8 cellular contexts compared by ENCODE assay signal in the genomic region with DNA sequence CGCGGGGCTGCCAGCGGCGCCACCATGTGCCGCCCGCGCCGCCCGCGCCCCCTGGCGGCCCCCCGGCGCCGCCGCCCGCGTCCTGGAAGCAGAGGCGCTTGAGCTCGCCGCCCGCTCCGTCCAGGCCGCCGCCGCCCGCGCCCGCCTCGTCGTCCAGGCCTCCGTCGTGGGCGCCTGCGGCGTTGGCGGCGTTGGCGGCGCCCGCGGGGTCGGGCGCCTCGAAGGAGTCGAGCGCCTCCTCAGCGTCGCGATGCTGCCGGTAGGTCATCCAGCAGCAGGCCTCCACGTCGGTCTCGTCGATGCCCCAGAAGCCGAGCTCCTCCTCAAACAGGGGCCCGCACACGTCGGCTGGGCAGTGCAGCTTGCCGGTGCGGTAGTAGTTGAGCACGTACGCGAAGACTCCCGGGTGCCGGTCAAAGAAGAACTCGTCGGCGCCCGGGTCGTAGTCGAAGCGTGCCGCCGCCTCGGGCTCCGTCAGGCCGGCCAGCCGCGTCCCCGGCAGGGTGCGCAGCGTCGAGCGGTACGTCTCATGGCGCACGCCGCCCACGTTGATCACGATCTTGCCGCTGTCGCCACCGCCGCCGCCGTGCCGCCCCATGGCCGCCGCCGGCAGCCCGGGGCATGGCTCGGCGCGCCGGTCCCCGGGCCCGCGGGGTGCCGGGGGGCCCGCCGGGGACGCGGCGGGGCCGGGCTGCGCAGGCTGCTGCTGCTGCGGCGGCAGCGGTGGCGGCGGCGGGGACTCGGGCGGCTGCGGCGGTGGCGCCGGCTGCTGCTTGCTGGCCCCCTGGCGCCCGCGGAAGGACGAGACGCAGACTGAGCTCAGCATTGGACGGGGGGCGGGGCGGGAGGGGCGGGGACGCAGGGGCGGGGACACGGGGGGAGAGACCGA. TPM values are rescaled to one million over a fixed set of nuclear protein-coding genes. Genes with fewer than 3 reads are reported as not detected.
DNase-seq lines count a peak whose midpoint lies in the region; ATAC-seq and TF ChIP-seq lines count a peak whose summit lies in the region.

No MANE protein-coding gene starts in this region.

- H3K4me3 ChIP-seq in H7 (ENCODE audit: insufficient read depth, low read depth, low read length) (peak overlapping the region; percentile 51), PC-3 (ENCODE audit: low read length) (peak overlapping the region; percentile 64), epithelial cell of proximal tubule (ENCODE audit: low read depth, low read length) (peak overlapping the region; percentile 51), skeletal muscle tissue (ENCODE audit: low read length in 3 of 3) (peak overlapping the region in 2 of 3 donors; percentile 49 to 62)

- H3K9me2 ChIP-seq in PC-3 (replicated peaks; ENCODE audit: low read length) = no peaks in the 10 kb centered on the region

- no peaks in the 10 kb centered on the region for H3K79me2 ChIP-seq in PC-3 (ENCODE audit: low read length)

- H3K27ac ChIP-seq in PC-3 (ENCODE audit: low read length) (no peak overlapping the region), skeletal muscle tissue (ENCODE audit: low read depth, low read length) (no peak overlapping the region)

- peaks cover 65% of the 10 kb centered on the region for H3K4me1 Mint-ChIP-seq in activated CD4-positive, alpha-beta T cell treated with anti-CD3 and anti-CD28 coated beads, Interleukin-2, amount 10 ng/mL, durations not matched to agents 24 days and 14 days

- H2AFZ ChIP-seq in PC-3 (ENCODE audit: low read length) = no peak overlapping the region

- peaks cover 23% of the 10 kb centered on the region for H3K27me3 ChIP-seq in H7 (ENCODE audit: control insufficient read depth, insufficient read depth, low read length)
- H3K27me3 ChIP-seq in PC-3 (ENCODE audit: low read length) = no peaks in the 10 kb centered on the region
- peaks cover 14 to 32% (median 31%) of the 10 kb centered on the region in 3 donors for H3K27me3 ChIP-seq in skeletal muscle tissue (ENCODE audit: control insufficient read depth in 3 of 3, insufficient read depth in 3 of 3, low read length in 3 of 3)

- BruUV-seq in PC-3 (replicated peaks; lab: Mats Ljungman, UMichigan) = no TSS peak

- peak overlapping the region; percentile 86 for H3K4me2 ChIP-seq in PC-3 (ENCODE audit: low read length)

- no peaks in the 10 kb centered on the region for H3K9me3 Mint-ChIP-seq in activated CD4-positive, alpha-beta T cell treated with anti-CD3 and anti-CD28 coated beads, Interleukin-2, amount 10 ng/mL, durations not matched to agents 24 days and 14 days

- intact Hi-C loops in activated CD4-positive, alpha-beta T cell treated with anti-CD3 and anti-CD28 coated beads, Interleukin-2, amount 10 ng/mL, durations not matched to agents 24 days and 14 days (cut with micrococcal nuclease) = loop anchor here (1.0 to 5.0 kb wide), 2 partner anchors 56 to 76 kb away; partner anchors contain the start of gene POLD1
- intact Hi-C loops in PC-3 (cut with micrococcal nuclease) = loop anchor here (1.0 to 2.0 kb wide), 4 partner anchors 28 to 460 kb away; partner anchors contain the start of gene JOSD2

- peaks cover 20% of the 10 kb centered on the region for H3K27me3 Mint-ChIP-seq in activated CD4-positive, alpha-beta T cell treated with anti-CD3 and anti-CD28 coated beads, Interleukin-2, amount 10 ng/mL, durations not matched to agents 24 days and 14 days

- H3K9me3 ChIP-seq in PC-3 (ENCODE audit: low read length) (no peaks in the 10 kb centered on the region), skeletal muscle tissue (ENCODE audit: control insufficient read depth in 3 of 3, low read length in 3 of 3) (no peaks in the 10 kb centered on the region)

- no peaks in the 10 kb centered on the region for H3F3A ChIP-seq in PC-3 (ENCODE audit: low read length, unreplicated experiment)

- CTCF ChIA-PET in PC-3 (lab: Charles Lee) = interaction anchor here (0.6 to 1.9 kb wide), 18 partner anchors 13 to 1374 kb away, joined by 3 to 35 read pairs (median 8); partner anchors contain the start of gene ZNF473

- TF ChIP-seq CTCF in PC-3 (conservative IDR thresholded peaks at IDR 0.05; ENCODE audit: low read depth, low read length) (no peak), epithelial cell of proximal tubule (conservative IDR thresholded peaks at IDR 0.05; ENCODE audit: low read depth, low read length) (peak; percentile 7)

- DNase-seq in activated CD4-positive, alpha-beta T cell treated with anti-CD3 and anti-CD28 coated beads, Interleukin-2, amount 10 ng/mL, durations not matched to agents 24 days and 14 days = peak; percentile 78
- DNase-seq in activated CD4-positive, alpha-beta T cell treated with anti-CD3 and anti-CD28 coated beads, Interleukin-2, amount 50 U/mL, for 4 hours = no peak
- DNase-seq in H7 (peak; percentile 81), PC-3 (peak; percentile 39), epithelial cell of proximal tubule (ENCODE audit: low read depth) (no peak)
- no peak for DNase-seq in NK-92 treated with Interleukin-12 subunit alpha and Interleukin-12 subunit beta, amount 100 ng/mL, for 24 hours (lab: John Stamatoyannopoulos, UW)

- no peak overlapping the region for H3K27ac Mint-ChIP-seq in activated CD4-positive, alpha-beta T cell treated with anti-CD3 and anti-CD28 coated beads, Interleukin-2, amount 10 ng/mL, durations not matched to agents 24 days and 14 days

- POLR2A ChIA-PET in PC-3 (lab: Charles Lee; ENCODE audit: unreplicated experiment) = interaction anchor here (0.5 to 1.0 kb wide), 7 partner anchors 14 to 639 kb away, joined by 3 to 7 read pairs (median 5); partner anchors contain the start of genes ADM5 and NR1H2

- peaks cover 18% of the 10 kb centered on the region for H3K36me3 Mint-ChIP-seq in activated CD4-positive, alpha-beta T cell treated with anti-CD3 and anti-CD28 coated beads, Interleukin-2, amount 10 ng/mL, durations not matched to agents 24 days and 14 days (ENCODE audit: low read depth)

- H3K36me3 ChIP-seq in H7 (replicated peaks; ENCODE audit: control insufficient read depth, insufficient read depth, low read length) (no peaks in the 10 kb centered on the region; the same call in 1 of the 2 replicates), PC-3 (ENCODE audit: low read depth, low read length) (no peaks in the 10 kb centered on the region), skeletal muscle tissue (ENCODE audit: control insufficient read depth in 3 of 3, insufficient read depth in 3 of 3, low read length in 3 of 3) (no peaks in the 10 kb centered on the region)

- no peak overlapping the region for H3K9ac ChIP-seq in PC-3 (ENCODE audit: low read length)
- H3K9ac ChIP-seq in skeletal muscle tissue (ENCODE audit: low read depth in 1 of 3, low read length in 3 of 3) = no peak overlapping the region

- H3K4me3 Mint-ChIP-seq in activated CD4-positive, alpha-beta T cell treated with anti-CD3 and anti-CD28 coated beads, Interleukin-2, amount 10 ng/mL, durations not matched to agents 24 days and 14 days = peak overlapping the region; percentile 89

- H4K20me1 ChIP-seq in PC-3 (ENCODE audit: low read length) = peaks cover 13% of the 10 kb centered on the region; the same call in 1 of the 2 replicates

- H3K4me1 ChIP-seq in PC-3 (ENCODE audit: insufficient read depth, low read length) (peaks cover 12% of the 10 kb centered on the region; the same call in 1 of the 2 replicates), skeletal muscle tissue (ENCODE audit: control insufficient read depth in 3 of 3, insufficient read depth in 3 of 3, low read length in 3 of 3) (peaks cover 34 to 54% (median 45%) of the 10 kb centered on the region in 3 donors)

- peak; percentile 21 for ATAC-seq in PC-3
- no peak for ATAC-seq in HG02870 (IDR thresholded peaks at IDR 0.05; ENCODE audit: unreplicated experiment)

RNA-seq across cellular contexts. Expression of gene KCNC3, which starts 0.7 kb away (rescaled TPM):
- 20.3 TPM in 2 replicates for total RNA-seq in activated CD4-positive, alpha-beta T cell treated with anti-CD3 and anti-CD28 coated beads, Interleukin-2, amount 10 ng/mL, durations not matched to agents 24 days and 14 days
- 0.14 and 0.37 TPM in 2 replicates for total RNA-seq in H7 (2014; rRNA removed; shearing (Covaris generic))
- 3.1 and 3.6 TPM in 2 replicates for total RNA-seq in PC-3 (2014; rRNA removed)
- total RNA-seq in epithelial cell of proximal tubule = 0.07 and 0.35 TPM in 2 replicates
- under 0.01 TPM for total RNA-seq in skeletal muscle tissue

RNA-seq across cellular contexts. Expression of gene NAPSA, which starts 36.9 kb away (rescaled TPM):
- total RNA-seq in activated CD4-positive, alpha-beta T cell treated with anti-CD3 and anti-CD28 coated beads, Interleukin-2, amount 10 ng/mL, durations not matched to agents 24 days and 14 days = 13.6 and 18.0 TPM in 2 replicates
- 0.44 and 0.59 TPM in 2 replicates for total RNA-seq in H7 (2014; rRNA removed; shearing (Covaris generic))
- total RNA-seq in PC-3 (2014; rRNA removed) (1.2 and 3.0 TPM in 2 replicates), epithelial cell of proximal tubule (0.14 and 3.3 TPM in 2 replicates), skeletal muscle tissue (not detected)

RNA-seq across cellular contexts. Expression of gene NR1H2, which starts 47.8 kb away (rescaled TPM):
- total RNA-seq in activated CD4-positive, alpha-beta T cell treated with anti-CD3 and anti-CD28 coated beads, Interleukin-2, amount 10 ng/mL, durations not matched to agents 24 days and 14 days = 81.4 and 84.7 TPM in 2 replicates
- 73.7 and 90.1 TPM in 2 replicates for total RNA-seq in H7 (2014; rRNA removed; shearing (Covaris generic))
- total RNA-seq in PC-3 (2014; rRNA removed) (130 and 152 TPM in 2 replicates), epithelial cell of proximal tubule (56.4 and 67.5 TPM in 2 replicates), skeletal muscle tissue (32.9 TPM)

RNA-seq across cellular contexts. Expression of gene POLD1, which starts 55.6 kb away (rescaled TPM):
- total RNA-seq in activated CD4-positive, alpha-beta T cell treated with anti-CD3 and anti-CD28 coated beads, Interleukin-2, amount 10 ng/mL, durations not matched to agents 24 days and 14 days = 188 and 204 TPM in 2 replicates
- 167 and 185 TPM in 2 replicates for total RNA-seq in H7 (2014; rRNA removed; shearing (Covaris generic))
- 165 and 210 TPM in 2 replicates for total RNA-seq in PC-3 (2014; rRNA removed)
- total RNA-seq in epithelial cell of proximal tubule = 89.4 and 90.6 TPM in 2 replicates
- 19.8 TPM for total RNA-seq in skeletal muscle tissue

Comparison
In these comparisons a context has a peak if more than half of its experiments do, and no peak if none do; other contexts are left out.
1. DNase-seq: peak in activated CD4-positive, alpha-beta T cell treated with anti-CD3 and anti-CD28 coated beads, Interleukin-2, amount 10 ng/mL, durations not matched to agents 24 days and 14 days (single experiment), H7 (single experiment) and PC-3 (single experiment); none in activated CD4-positive, alpha-beta T cell treated with anti-CD3 and anti-CD28 coated beads, Interleukin-2, amount 50 U/mL, for 4 hours (0 of 2), epithelial cell of proximal tubule (single experiment) and NK-92 treated with Interleukin-12 subunit alpha and Interleukin-12 subunit beta, amount 100 ng/mL, for 24 hours (single experiment).
2. Peak in every context shown above with its lines, with median percentiles within 50 percentile points of each other: H3K4me3 ChIP-seq.